ENCODE assay signal across 21 cellular contexts in the genomic region with DNA sequence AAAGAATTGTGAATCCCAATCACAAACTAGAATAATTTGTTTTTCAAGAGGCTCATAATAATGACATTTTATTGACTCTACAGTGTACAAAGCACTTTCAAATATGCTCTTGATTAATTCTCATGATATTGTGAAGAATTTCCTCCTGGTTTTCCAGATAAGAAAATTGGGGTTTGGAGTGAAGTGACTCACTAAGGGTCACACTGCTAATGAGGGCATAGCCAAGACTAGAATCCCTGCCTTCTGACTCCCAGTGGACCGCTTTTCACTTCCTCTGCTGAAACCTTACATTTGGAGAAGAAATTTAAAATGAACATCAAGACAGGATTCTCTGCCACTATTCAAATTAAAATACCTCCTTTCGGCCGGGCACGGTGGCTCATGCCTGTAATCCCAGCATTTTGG.
DNase-seq lines count a peak whose midpoint lies in the region; ATAC-seq and TF ChIP-seq lines count a peak whose summit lies in the region.
"Had no signal": no experiment of that assay in that cellular context is flagged by ENCODE, and none has a peak within 500 bp of the region (broad histone marks: within the 10 kb centered on the region; RNA-seq: fewer than 3 reads in every experiment).

No MANE protein-coding gene starts in this region.

- no peak for TF ChIP-seq CTCF in fibroblast of pulmonary artery (IDR thresholded peaks at IDR 0.05; ENCODE audit: low read length, missing control alignments)

- no peak overlapping the region for H3K4me3 ChIP-seq in ACC112 (ENCODE audit: low read depth, low read length)
- no peak overlapping the region for H3K4me3 ChIP-seq in fibroblast of pulmonary artery (replicated peaks; ENCODE audit: low read depth, low read length)
- H3K4me3 ChIP-seq: HAP-1, ovary, suprapubic skin had no signal

- no peak for ATAC-seq in HG03442 (IDR thresholded peaks at IDR 0.05; ENCODE audit: unreplicated experiment)

- H3K79me2 ChIP-seq in ACC112 (ENCODE audit: control insufficient read depth, insufficient read depth, low read length, unreplicated experiment), result no peaks in the 10 kb centered on the region

- H3K27me3 Mint-ChIP-seq in activated naive CD8-positive, alpha-beta T cell, result no peaks in the 10 kb centered on the region
- H3K27me3 Mint-ChIP-seq: activated naive CD4-positive, alpha-beta T cell treated with anti-CD3 and anti-CD28 coated beads, Interleukin-2, amount 10 ng/mL, durations not matched to agents 7 days and 5 days; IgD-negative memory B cell had no signal

- H3K36me3 Mint-ChIP-seq in activated naive CD8-positive, alpha-beta T cell, result peaks cover 25% of the 10 kb centered on the region

- H3K4me1 ChIP-seq in ACC112 (ENCODE audit: control insufficient read depth, insufficient read depth, low read length, unreplicated experiment), result peaks cover 46% of the 10 kb centered on the region
- H3K4me1 ChIP-seq: HAP-1, suprapubic skin had no signal

- DNase-seq in EL, result peak; percentile 35
- DNase-seq in fibroblast of pulmonary artery (ENCODE audit: low read depth), result peak; percentile 22
- no peak for DNase-seq in activated CD8-positive, alpha-beta memory T cell treated with anti-CD3 and anti-CD28 coated beads, Interleukin-2, amount 50 U/mL, for 4 hours
- no peak for DNase-seq in UCSD-AML1 (lab: John Stamatoyannopoulos, UW; ENCODE audit: unreplicated experiment)
- DNase-seq in GDM1 (lab: John Stamatoyannopoulos, UW), result no peak
- DNase-seq: activated CD4-positive, CD25-positive, alpha-beta regulatory T cell; activated naive CD4-positive, alpha-beta T cell treated with anti-CD3 and anti-CD28 coated beads, Interleukin-2, amount 10 ng/mL, durations not matched to agents 7 days and 5 days; hippocampal formation; mammary epithelial cell; NCI-H2081; NCI-H526; ovary; SHP77; stimulated activated CD4-positive, alpha-beta T cell treated with anti-CD3 and anti-CD28 coated beads, Interleukin-2, amount 100 ng/mL, for 48 hours; T-helper 1 cell had no signal

- H3K36me3 ChIP-seq in ACC112 (ENCODE audit: insufficient read depth, low read length), result peaks cover 4% of the 10 kb centered on the region; the same call in 1 of the 2 replicates
- H3K36me3 ChIP-seq: HAP-1, ovary had no signal

- peak overlapping the region; percentile 97 for H3K27ac Mint-ChIP-seq in activated naive CD8-positive, alpha-beta T cell
- H3K27ac Mint-ChIP-seq: activated naive CD4-positive, alpha-beta T cell treated with anti-CD3 and anti-CD28 coated beads, Interleukin-2, amount 10 ng/mL, durations not matched to agents 7 days and 5 days had no signal

- no peaks in the 10 kb centered on the region for H3K27me3 ChIP-seq in ACC112 (ENCODE audit: insufficient read depth, low read length)
- H3K27me3 ChIP-seq: ovary, suprapubic skin had no signal

- no peak overlapping the region for H3K4me3 Mint-ChIP-seq in activated naive CD8-positive, alpha-beta T cell
- H3K4me3 Mint-ChIP-seq: activated naive CD4-positive, alpha-beta T cell treated with anti-CD3 and anti-CD28 coated beads, Interleukin-2, amount 10 ng/mL, durations not matched to agents 7 days and 5 days; IgD-negative memory B cell had no signal

- H3K4me1 Mint-ChIP-seq in activated naive CD8-positive, alpha-beta T cell (ENCODE audit: low read depth), result peaks cover 42% of the 10 kb centered on the region
- H3K4me1 Mint-ChIP-seq: IgD-negative memory B cell had no signal

- peak overlapping the region; percentile 96 for H3K27ac ChIP-seq in ACC112 (ENCODE audit: low read depth, low read length)
- H3K27ac ChIP-seq: ovary, suprapubic skin had no signal

- peaks cover 4% of the 10 kb centered on the region for H3K9me3 Mint-ChIP-seq in activated naive CD8-positive, alpha-beta T cell (ENCODE audit: low read depth)

- no peak overlapping the region for H2AFZ ChIP-seq in ACC112 (ENCODE audit: low read length, unreplicated experiment)

Comparison
In these comparisons a context has a peak if more than half of its experiments do, and no peak if none do; other contexts are left out.
1. DNase-seq: peak in EL (single experiment) and fibroblast of pulmonary artery (single experiment); none in activated CD8-positive, alpha-beta memory T cell treated with anti-CD3 and anti-CD28 coated beads, Interleukin-2, amount 50 U/mL, for 4 hours (single experiment), UCSD-AML1 (single experiment) and GDM1 (single experiment).